ENCODE assay signal across 1 cellular context in the genomic region with DNA sequence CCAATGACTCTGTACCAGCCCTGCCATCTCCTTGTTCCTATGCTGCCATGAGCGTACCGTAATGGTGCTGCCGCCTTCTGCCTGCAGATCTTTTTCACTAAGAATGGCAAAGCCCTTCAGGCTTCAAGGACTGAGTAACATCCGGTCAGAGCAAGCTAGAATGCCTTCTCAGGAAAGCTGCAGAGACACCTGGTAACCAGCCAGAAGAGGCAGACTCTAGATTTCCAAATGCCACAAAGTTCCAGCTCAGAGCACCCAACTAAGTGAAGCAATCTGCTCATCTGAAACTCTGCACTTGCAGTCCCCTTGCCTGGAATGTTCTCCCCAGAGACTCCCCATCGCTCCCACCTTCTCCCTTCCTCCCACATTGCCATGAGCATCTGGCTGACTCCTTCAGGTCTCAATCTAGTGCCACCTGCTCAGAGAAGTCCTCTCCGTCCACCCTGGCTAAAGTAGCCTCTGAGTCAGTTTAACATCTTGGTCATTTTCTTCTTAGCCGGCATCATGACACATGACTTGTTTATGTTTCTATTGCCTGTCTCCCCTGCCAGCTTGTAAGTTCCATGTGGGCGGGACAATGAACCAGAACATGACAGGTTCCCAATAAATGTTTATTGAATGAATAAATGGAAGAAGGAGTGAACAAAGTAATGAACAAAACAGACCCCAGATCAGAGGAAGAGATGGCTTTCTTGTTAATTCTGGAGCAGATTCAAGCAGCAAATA.
A peak's percentile ranks its signal among the peaks of the same experiment; 100 is the strongest.
TF ChIP-seq lines count a peak whose summit lies in the region.

No MANE protein-coding gene starts in this region.

TF ChIP-seq in HepG2, 621 proteins besides CTCF, POLR2A, EP300 and RAD21 (continued from another document):
- TF ChIP-seq ZNF180 (CRISPR knock-in tag; IDR thresholded peaks at IDR 0.05; ENCODE audit: borderline replicate concordance, low read depth) = no peak
- TF ChIP-seq POLR2G (IDR thresholded peaks at IDR 0.05; ENCODE audit: low read depth, low read length) = peak; percentile 32; the same call in 1 of the 2 replicates
- no peak for TF ChIP-seq SOX6 (IDR thresholded peaks at IDR 0.05)
- TF ChIP-seq SOX6 (CRISPR knock-in tag; IDR thresholded peaks at IDR 0.05) = 0 out of 2 replicates have a peak, but pooled peaks have one; percentile 14
- TF ChIP-seq ZNF646 (CRISPR knock-in tag; IDR thresholded peaks at IDR 0.05) = 0 out of 2 replicates have a peak, but pooled peaks have one; percentile 28
- peak; percentile 26 for TF ChIP-seq XRCC5 (optimal IDR thresholded peaks at IDR 0.05; ENCODE audit: low read length)
- TF ChIP-seq CEBPB (IDR thresholded peaks at IDR 0.05; ENCODE audit: borderline replicate concordance, low read depth, low read length) = peak; percentile 36; the same call in 1 of the 2 replicates
- 0 out of 2 replicates have a peak, but pooled peaks have one; percentile 57 for TF ChIP-seq IRF9 (CRISPR knock-in tag; IDR thresholded peaks at IDR 0.05; ENCODE audit: borderline replicate concordance)
- TF ChIP-seq SMAD3 (CRISPR knock-in tag; IDR thresholded peaks at IDR 0.05) = no peak
- TF ChIP-seq FOXO1 (CRISPR knock-in tag; IDR thresholded peaks at IDR 0.05) = no peak
- 0 out of 2 replicates have a peak, but pooled peaks have one; percentile 36 for TF ChIP-seq POLR2AphosphoS2 (IDR thresholded peaks at IDR 0.05; ENCODE audit: low read depth, low read length)
- TF ChIP-seq PITX1 (CRISPR knock-in tag; IDR thresholded peaks at IDR 0.05) = 0 out of 2 replicates have a peak, but pooled peaks have one; percentile 15
- 0 out of 2 replicates have a peak, but pooled peaks have one; percentile 31 for TF ChIP-seq ZNF576 (CRISPR knock-in tag; IDR thresholded peaks at IDR 0.05)
